8 cellular contexts compared by ENCODE assay signal in genomic region chr17:74210191-74211140, GRCh38. TPM values are rescaled to one million over a fixed set of nuclear protein-coding genes. Genes with fewer than 3 reads are reported as not detected.
DNase-seq lines count a peak whose midpoint lies in the region; ATAC-seq and TF ChIP-seq lines count a peak whose summit lies in the region.

No MANE protein-coding gene starts in this region.

- DNase-seq in COLO668 (lab: John Stamatoyannopoulos, UW; ENCODE audit: unreplicated experiment) (peak; percentile 34), HCT116 (ENCODE audit: low read depth, low spot score) (peak; percentile 63), PC-3 (peak; percentile 80), esophagus muscularis mucosa (ENCODE audit: extremely low spot score) (no peak)
- peak; percentile 81 to 88 for DNase-seq in activated T-cell treated with anti-CD3 and anti-CD28 coated beads, Interleukin-2, amount 50 U/mL, for 48 hours
- DNase-seq in stimulated activated naive CD4-positive, alpha-beta T cell treated with Interleukin-2 at 50 U/mL for 16 hours (lab: John Stamatoyannopoulos, UW) = peak; percentile 79

- H4K20me1 ChIP-seq in HCT116 (ENCODE audit: insufficient read depth) (peaks cover 47% of the 10 kb centered on the region; the same call in 1 of the 2 replicates), PC-3 (ENCODE audit: low read length) (peaks cover 49% of the 10 kb centered on the region)

- intact Hi-C loops in HCT116 (cut with micrococcal nuclease) (loop anchor here (1.0 to 5.0 kb wide), 4 partner anchors 86 to 322 kb away; partner anchors contain the start of gene CD300LB), PC-3 (cut with micrococcal nuclease) (loop anchor here (1.0 to 5.0 kb wide), 4 partner anchors 72 to 222 kb away; partner anchors contain the start of genes BTBD17 and GPRC5C), esophagus muscularis mucosa (cut with DNase I) (loop anchor here (5.0 kb wide), 2 partner anchors 152 to 242 kb away; partner anchors contain the start of gene BTBD17)

- H3K9me2 ChIP-seq in HCT116 (ENCODE audit: insufficient read depth) (no peaks in the 10 kb centered on the region), PC-3 (replicated peaks; ENCODE audit: low read length) (no peaks in the 10 kb centered on the region)

- ATAC-seq in HCT116 = peak; percentile 37
- peak; percentile 8 for ATAC-seq in PC-3
- ATAC-seq in GM21723 (IDR thresholded peaks at IDR 0.05; ENCODE audit: unreplicated experiment) = no peak

- H3K36me3 Mint-ChIP-seq in nephron (ENCODE audit: low read depth) = peaks cover 40% of the 10 kb centered on the region

- H3K27ac ChIP-seq in HCT116 (ENCODE audit: low read depth, low read length) = peak overlapping the region; percentile 76
- H3K27ac ChIP-seq in PC-3 (ENCODE audit: low read length) = no peak overlapping the region
- peak overlapping the region in 1 of 4 donors; percentile 16 for H3K27ac ChIP-seq in esophagus muscularis mucosa (replicated peaks in 1 of 4)

- peaks cover 42% of the 10 kb centered on the region for H3K79me2 ChIP-seq in HCT116 (ENCODE audit: insufficient read depth, low read length)
- H3K79me2 ChIP-seq in PC-3 (ENCODE audit: low read length) = peaks cover 36% of the 10 kb centered on the region

- H3K9me3 ChIP-seq in HCT116 (ENCODE audit: control insufficient read depth in 1 of 2, insufficient read depth in 1 of 2, low read depth in 1 of 2, low read length in 2 of 2) (no peaks in the 10 kb centered on the region), PC-3 (ENCODE audit: low read length) (no peaks in the 10 kb centered on the region), esophagus muscularis mucosa (no peaks in the 10 kb centered on the region)

- no TSS peak for BruUV-seq in HCT116 (replicated peaks; lab: Mats Ljungman, UMichigan)
- BruUV-seq in PC-3 (replicated peaks; lab: Mats Ljungman, UMichigan) = no TSS peak

- RAD21 ChIA-PET in HCT116 (lab: Charles Lee; ENCODE audit: low non-redundant PET in 1 of 2, low total read pairs in 2 of 2, uncharacterized antibody in 2 of 2, unreplicated experiment in 2 of 2) = interaction anchor here in 1 of 2 experiments (0.5 kb wide), 1 partner anchor 982 kb away, joined by 3 read pairs; no protein-coding TSS in a partner anchor

- peaks cover 20% of the 10 kb centered on the region for H3F3A ChIP-seq in PC-3 (ENCODE audit: low read length, unreplicated experiment)

- H3K4me1 Mint-ChIP-seq in nephron = peaks cover 56% of the 10 kb centered on the region

- peak overlapping the region; percentile 97 for H3K4me2 ChIP-seq in HCT116 (ENCODE audit: low read length)
- peak overlapping the region; percentile 88; the same call in 1 of the 2 replicates for H3K4me2 ChIP-seq in PC-3 (ENCODE audit: low read length)

- H3K4me1 ChIP-seq in HCT116 (ENCODE audit: control insufficient read depth in 1 of 2, insufficient read depth in 2 of 2, low read length in 2 of 2) (peaks cover 29 to 80% of the 10 kb centered on the region in 2 experiments), PC-3 (ENCODE audit: insufficient read depth, low read length) (peaks cover 53% of the 10 kb centered on the region), esophagus muscularis mucosa (peaks cover 60 to 88% (median 81%) of the 10 kb centered on the region in 4 donors)

- TF ChIP-seq EP300 in esophagus muscularis mucosa (IDR thresholded peaks at IDR 0.05) = no peak

- no peak overlapping the region for H3K4me3 ChIP-seq in HCT116 (replicated peaks in 1 of 2; ENCODE audit: low read depth in 1 of 2, low read length in 2 of 2)
- no peak overlapping the region for H3K4me3 ChIP-seq in PC-3 (ENCODE audit: low read length)
- peak overlapping the region in 1 of 4 donors; percentile 60 for H3K4me3 ChIP-seq in esophagus muscularis mucosa

- POLR2A ChIA-PET in HCT116 (lab: Charles Lee) (interaction anchor here (0.7 to 1.5 kb wide), 3 partner anchors 11 to 91 kb away, joined by 3 to 4 read pairs (median 3); no protein-coding TSS in a partner anchor), PC-3 (lab: Charles Lee; ENCODE audit: unreplicated experiment) (no interaction called here)

- TF ChIP-seq POLR2A in HCT116 (IDR thresholded peaks at IDR 0.05; ENCODE audit: borderline replicate concordance, extremely low read depth, insufficient read depth, insufficient read length) = no peak
- no peak for TF ChIP-seq POLR2A in esophagus muscularis mucosa (IDR thresholded peaks at IDR 0.05; ENCODE audit: low read depth)

- H3K4me3 Mint-ChIP-seq in nephron = peak overlapping the region; percentile 58 to 75 (median 70)

- H3K27ac Mint-ChIP-seq in nephron = peak overlapping the region; percentile 57 to 86 (median 66)

- TF ChIP-seq CTCF in HCT116 (IDR thresholded peaks at IDR 0.05 in 2 of 3, conservative IDR thresholded peaks at IDR 0.05 in 1 of 3; ENCODE audit: borderline replicate concordance in 1 of 3, insufficient read depth in 1 of 3, low read depth in 2 of 3, low read length in 2 of 3) = peak; percentile 83 to 100 (median 100)
- peak; percentile 99 for TF ChIP-seq CTCF in PC-3 (conservative IDR thresholded peaks at IDR 0.05; ENCODE audit: low read depth, low read length)
- TF ChIP-seq CTCF in esophagus muscularis mucosa (IDR thresholded peaks at IDR 0.05) = peak in 2 of 3 experiments; percentile 95
- TF ChIP-seq CTCF in nephron (IDR thresholded peaks at IDR 0.05; ENCODE audit: unreplicated experiment in 3 of 3) = peak; percentile 94 to 96 (median 95)

- no peak overlapping the region for H2AFZ ChIP-seq in HCT116 (ENCODE audit: low read depth, low read length, poor library complexity, severe bottlenecking)
- no peak overlapping the region for H2AFZ ChIP-seq in PC-3 (ENCODE audit: low read length)

- CTCF ChIA-PET in HCT116 (lab: Charles Lee) (interaction anchor here (1.0 to 1.7 kb wide), 3 partner anchors 11 to 86 kb away, joined by 4 to 11 read pairs (median 7); no protein-coding TSS in a partner anchor), PC-3 (lab: Charles Lee) (interaction anchor here (0.6 kb wide), 1 partner anchor 537 kb away, joined by 8 read pairs; no protein-coding TSS in a partner anchor)

- H3K36me3 ChIP-seq in HCT116 (ENCODE audit: control insufficient read depth in 1 of 2, insufficient read depth in 2 of 2, low read length in 2 of 2) (peaks cover 37 to 46% of the 10 kb centered on the region in 2 experiments; a peak in 3 of 4 replicates), PC-3 (ENCODE audit: low read depth, low read length) (peaks cover 50% of the 10 kb centered on the region), esophagus muscularis mucosa (peaks cover 28 to 57% (median 46%) of the 10 kb centered on the region in 4 donors)

- no peak; the same call in 1 of the 2 replicates for TF ChIP-seq RAD21 in HCT116 (IDR thresholded peaks at IDR 0.05; ENCODE audit: low read depth)

- H3K9me3 Mint-ChIP-seq in nephron = no peaks in the 10 kb centered on the region

- H3K9ac ChIP-seq in HCT116 (ENCODE audit: low read length) (peak overlapping the region; percentile 72), PC-3 (ENCODE audit: low read length) (no peak overlapping the region)

- peaks cover 3% of the 10 kb centered on the region for H3K27me3 Mint-ChIP-seq in nephron (ENCODE audit: low read depth)

- 45% methylated on average over 16 of the region's 18 CpGs for WGBS in esophagus muscularis mucosa

- H3K27me3 ChIP-seq in HCT116 (ENCODE audit: insufficient read depth, low read length) (no peaks in the 10 kb centered on the region), PC-3 (ENCODE audit: low read length) (no peaks in the 10 kb centered on the region), esophagus muscularis mucosa (no peaks in the 10 kb centered on the region)

TF ChIP-seq in HCT116, 20 proteins besides CTCF, POLR2A, EP300 and RAD21:
- TF ChIP-seq MAX (IDR thresholded peaks at IDR 0.05) (peak; percentile 37; the same call in 1 of the 2 replicates), POLR2AphosphoS5 (IDR thresholded peaks at IDR 0.05; ENCODE audit: low read depth, low read length) (peak; percentile 84), CBX3 (IDR thresholded peaks at IDR 0.05; ENCODE audit: low read depth) (no peak; the same call in none of the 2 replicates), JUND (IDR thresholded peaks at IDR 0.05) (peak; percentile 35), SP1 (IDR thresholded peaks at IDR 0.05; ENCODE audit: low read depth) (no peak), YY1 (IDR thresholded peaks at IDR 0.05; ENCODE audit: extremely low read depth, insufficient replicate concordance, low read depth, low read length) (peak; percentile 48), SIN3A (IDR thresholded peaks at IDR 0.05; ENCODE audit: low read depth) (peak; percentile 69), ZNF274 (IDR thresholded peaks at IDR 0.05; ENCODE audit: low read depth, low read length) (no peak)
TF ChIP-seq in HCT116: peak in this region for 5.

RNA-seq across cellular contexts. Expression of gene TTYH2, which starts 2.9 kb away (rescaled TPM):
- 10.8 TPM for total RNA-seq in HCT116 (2021; ENCODE audit: unreplicated experiment)
- 7.9 and 8.2 TPM in 2 replicates for polyA plus RNA-seq in HCT116 (2012)
- total RNA-seq in PC-3 (2014; rRNA removed) = 17.6 and 21.0 TPM in 2 replicates
- total RNA-seq in esophagus muscularis mucosa = 10 to 100 TPM in 1 of 4 donors, 1 to 10 TPM in 3; 5.8 to 11.3 (median 7.9) TPM

RNA-seq across cellular contexts. Expression of gene RPL38, which starts 7.0 kb away (rescaled TPM):
- total RNA-seq in HCT116 (2021; ENCODE audit: unreplicated experiment) = 1,628 TPM
- 6,393 and 7,467 TPM in 2 replicates for polyA plus RNA-seq in HCT116 (2012)
- 2,878 and 3,689 TPM in 2 replicates for total RNA-seq in PC-3 (2014; rRNA removed)
- 1,000 to 10,000 TPM in 2 of 4 donors, 100 to 1,000 TPM in 2; 445 to 1,296 (median 979) TPM for total RNA-seq in esophagus muscularis mucosa
